ENCODE assay signal across 1 cellular context in genomic region chr10:124541076-124541903, GRCh38.
TF ChIP-seq lines count a peak whose summit lies in the region.

No MANE protein-coding gene starts in this region.

TF ChIP-seq in HepG2, 621 proteins besides CTCF, POLR2A, EP300 and RAD21 (continued from another document):
- TF ChIP-seq ATF7 (IDR thresholded peaks at IDR 0.05) = peak; percentile 90
- TF ChIP-seq ATF7 (CRISPR knock-in tag; IDR thresholded peaks at IDR 0.05) = no peak
- TF ChIP-seq SRY (CRISPR knock-in tag; IDR thresholded peaks at IDR 0.05) = no peak
